In genomic region chr9:135320331-135320730, GRCh38 we compare ENCODE assay signal across 1 cellular context.
TF ChIP-seq lines count a peak whose summit lies in the region.

No MANE protein-coding gene starts in this region.

TF ChIP-seq in H1, 55 proteins besides CTCF, POLR2A, EP300 and RAD21 (continued from another document):
- TF ChIP-seq ATF3 (IDR thresholded peaks at IDR 0.05; ENCODE audit: insufficient read depth, low read depth, low read length) (no peak), SP4 (IDR thresholded peaks at IDR 0.05; ENCODE audit: low read length) (no peak), ZNF274 (IDR thresholded peaks at IDR 0.05; ENCODE audit: borderline replicate concordance, extremely low read depth, low read length) (no peak), KDM4A (IDR thresholded peaks at IDR 0.05; ENCODE audit: low read depth, low read length, severe bottlenecking) (no peak), ATF2 (IDR thresholded peaks at IDR 0.05; ENCODE audit: low read length) (no peak), CHD2 (IDR thresholded peaks at IDR 0.05; ENCODE audit: low read length) (no peak), CBX5 (IDR thresholded peaks at IDR 0.05; ENCODE audit: low read depth, low read length) (no peak)
